Comparison of ENCODE assay signal across 14 cellular contexts in the genomic region with DNA sequence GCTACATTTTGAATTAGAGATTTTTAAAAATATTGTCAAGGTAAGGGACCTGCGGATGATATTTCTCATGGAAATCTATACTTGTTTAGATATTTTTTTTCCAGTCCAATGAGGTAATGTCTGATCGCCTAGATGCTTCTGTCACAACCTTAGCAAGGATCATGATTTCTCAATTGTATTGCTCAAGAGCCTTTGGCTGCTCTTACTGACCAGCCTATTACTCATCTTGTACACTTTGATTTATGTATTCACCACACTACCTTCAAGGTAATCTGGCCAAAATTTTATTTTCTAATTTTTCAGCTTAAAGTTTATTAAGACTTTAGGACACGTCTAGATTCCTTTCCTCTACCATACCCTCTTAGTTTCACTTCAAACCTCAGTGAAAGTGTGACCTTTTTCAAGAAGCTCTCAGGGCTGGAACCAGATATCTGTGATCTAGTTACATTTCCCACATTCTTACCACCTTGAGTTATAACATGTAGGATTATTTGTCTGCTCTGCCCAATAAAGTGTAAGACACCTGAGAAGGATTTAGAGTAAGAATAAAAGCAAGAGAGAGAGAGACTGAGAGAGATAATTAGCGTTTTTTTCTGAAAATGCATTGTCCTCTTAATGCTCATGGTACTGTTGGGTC.
A peak's percentile ranks its signal among the peaks of the same experiment; 100 is the strongest.
DNase-seq lines count a peak whose midpoint lies in the region; ATAC-seq, FAIRE-seq and TF ChIP-seq lines count a peak whose summit lies in the region.
"Had no signal": no experiment of that assay in that cellular context is flagged by ENCODE, and none has a peak within 500 bp of the region (broad histone marks: within the 10 kb centered on the region; RNA-seq: fewer than 3 reads in every experiment).

No MANE protein-coding gene starts in this region.

- peaks cover 7% of the 10 kb centered on the region for H3K4me1 Mint-ChIP-seq in astrocyte (ENCODE audit: low read depth, unreplicated experiment)

- DNase-seq in A172 (ENCODE audit: low spot score): peak; percentile 65
- DNase-seq in HPDE6-E6E7 (ENCODE audit: extremely low spot score): peak; percentile 75
- DNase-seq in astrocyte (ENCODE audit: low read depth): peak; percentile 80
- peak; percentile 78 for DNase-seq in kidney glomerular epithelial cell (lab: John Stamatoyannopoulos, UW)
- DNase-seq in GM10266 (ENCODE audit: extremely low spot score): no peak
- DNase-seq in colonic mucosa: no peak
- no peak for DNase-seq in iPS-NIHi11 (ENCODE audit: low spot score)
- DNase-seq: activated CD4-positive, CD25-positive, alpha-beta regulatory T cell treated with anti-CD3 and anti-CD28 coated beads, Interleukin-2, amount 50 U/mL, for 72 hours; activated effector memory CD4-positive, alpha-beta T cell treated with anti-CD3 and anti-CD28 coated beads, Interleukin-2, amount 50 U/mL, for 16 hours; BE2C; pancreas; SHP77; testis had no signal

- TF ChIP-seq CTCF in astrocyte (IDR thresholded peaks at IDR 0.05; ENCODE audit: insufficient read depth, low read depth, low read length): no peak
- TF ChIP-seq CTCF in GM10266 (IDR thresholded peaks at IDR 0.05; ENCODE audit: control insufficient read depth, insufficient read depth, low read depth, missing control alignments): no peak
- TF ChIP-seq CTCF in colonic mucosa (IDR thresholded peaks at IDR 0.05): no peak

- H3K9ac ChIP-seq in astrocyte (ENCODE audit: low read length) (no peak overlapping the region), colonic mucosa (ENCODE audit: low read depth in 2 of 2, low read length in 2 of 2) (no peak overlapping the region)

- H3K4me1 ChIP-seq in astrocyte (ENCODE audit: insufficient read depth, low read length) (no peaks in the 10 kb centered on the region), colonic mucosa (no peaks in the 10 kb centered on the region)
- H3K4me1 ChIP-seq: BE2C, pancreas, testis had no signal

- H3K36me3 Mint-ChIP-seq in astrocyte (ENCODE audit: low read depth, unreplicated experiment): no peaks in the 10 kb centered on the region

- H3K36me3 ChIP-seq in astrocyte (ENCODE audit: insufficient read depth, low read length) (no peaks in the 10 kb centered on the region), colonic mucosa (no peaks in the 10 kb centered on the region)
- H3K36me3 ChIP-seq: BE2C, pancreas had no signal

- no peak overlapping the region for H3K27ac Mint-ChIP-seq in astrocyte (ENCODE audit: unreplicated experiment)

- no peaks in the 10 kb centered on the region for H3K79me2 ChIP-seq in astrocyte (ENCODE audit: insufficient read depth, low read length)

- no peak for FAIRE-seq in astrocyte (lab: Jason Lieb, UNC)
- FAIRE-seq: pancreas had no signal

- no peaks in the 10 kb centered on the region for H4K20me1 ChIP-seq in astrocyte (ENCODE audit: insufficient read depth, low read length)

- H3K27ac ChIP-seq in astrocyte (ENCODE audit: low read depth, low read length) (no peak overlapping the region), colonic mucosa (no peak overlapping the region)
- H3K27ac ChIP-seq: pancreas, testis had no signal

- H3K27me3 Mint-ChIP-seq in astrocyte (ENCODE audit: low read depth, unreplicated experiment): no peaks in the 10 kb centered on the region

- H3K27me3 ChIP-seq in astrocyte (ENCODE audit: insufficient read depth, low read length) (no peaks in the 10 kb centered on the region), colonic mucosa (no peaks in the 10 kb centered on the region)
- H3K27me3 ChIP-seq: pancreas, testis had no signal

- H3K4me2 ChIP-seq in astrocyte (ENCODE audit: low read length): no peak overlapping the region

- intact Hi-C loops in colonic mucosa (cut with DNase I): no loop called here

- H3K9me3 ChIP-seq in astrocyte (ENCODE audit: insufficient read depth, low read depth, low read length) (no peaks in the 10 kb centered on the region), colonic mucosa (no peaks in the 10 kb centered on the region)
- H3K9me3 ChIP-seq: BE2C, pancreas, testis had no signal

- no peak overlapping the region for H3K4me3 ChIP-seq in astrocyte (ENCODE audit: insufficient read depth, low read depth, low read length)
- H3K4me3 ChIP-seq in colonic mucosa: no peak overlapping the region
- H3K4me3 ChIP-seq: pancreas, testis had no signal

- H2AFZ ChIP-seq in astrocyte (ENCODE audit: low read depth, low read length): no peak overlapping the region

- no peak overlapping the region for H3K4me3 Mint-ChIP-seq in astrocyte (ENCODE audit: unreplicated experiment)

- no peak for ATAC-seq in GM21367 (IDR thresholded peaks at IDR 0.05; ENCODE audit: unreplicated experiment)

- H3K9me3 Mint-ChIP-seq in astrocyte (ENCODE audit: unreplicated experiment): peaks cover 3% of the 10 kb centered on the region

Comparison
In these comparisons a context has a peak if more than half of its experiments do, and no peak if none do; other contexts are left out.
1. DNase-seq: peak in A172 (single experiment), HPDE6-E6E7 (single experiment), astrocyte (single experiment) and kidney glomerular epithelial cell (single experiment); none in GM10266 (single experiment), colonic mucosa (single experiment) and iPS-NIHi11 (single experiment).